ENCODE assay signal across 24 cellular contexts in the genomic region with DNA sequence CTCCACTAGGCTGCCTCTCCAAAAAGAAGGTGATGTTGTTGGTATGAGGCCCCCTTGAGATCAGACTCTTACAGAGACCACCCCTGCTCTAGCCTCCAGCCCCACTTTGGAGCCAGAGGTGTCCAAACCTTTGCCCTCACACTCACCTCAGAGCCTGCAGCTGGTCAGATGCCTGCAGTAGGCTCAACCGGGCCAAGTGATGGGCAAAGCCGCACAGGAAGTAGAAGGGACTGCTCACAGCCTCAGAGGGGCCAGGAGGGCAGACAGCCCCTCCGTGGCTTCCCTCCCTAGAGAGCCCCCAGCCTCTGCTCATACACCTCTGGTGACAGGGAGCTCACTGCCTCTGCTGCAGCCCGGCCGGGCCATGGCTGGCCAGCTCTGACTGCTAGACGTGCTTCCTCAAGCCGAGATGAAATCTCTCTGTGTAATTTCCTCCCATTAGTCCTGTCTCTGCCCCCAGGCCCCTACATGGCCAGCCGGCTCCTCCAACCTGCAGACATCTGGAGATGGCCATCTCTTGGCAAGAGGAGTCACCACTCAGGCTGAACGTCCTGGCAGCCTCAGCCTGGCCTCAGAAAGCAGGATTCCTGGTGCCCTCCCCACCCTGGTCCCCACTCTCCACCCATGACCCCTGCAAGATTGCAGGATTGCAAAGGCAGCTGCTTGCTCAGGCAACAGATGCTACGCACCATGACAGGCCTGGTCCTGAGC. TPM values are rescaled to one million over a fixed set of nuclear protein-coding genes. Genes with fewer than 3 reads are reported as not detected.
DNase-seq lines count a peak whose midpoint lies in the region; ATAC-seq and TF ChIP-seq lines count a peak whose summit lies in the region.
"Had no signal": no experiment of that assay in that cellular context is flagged by ENCODE, and none has a peak within 500 bp of the region (broad histone marks: within the 10 kb centered on the region; RNA-seq: fewer than 3 reads in every experiment).

No MANE protein-coding gene starts in this region.

- CTCF ChIA-PET in activated CD4-positive, alpha-beta memory T cell treated with anti-CD3 and anti-CD28 coated beads for 36 hours (lab: Charles Lee): interaction anchor here (0.8 to 1.8 kb wide), 5 partner anchors 22 to 109 kb away, joined by 3 to 9 read pairs (median 3); no protein-coding TSS in a partner anchor
- CTCF ChIA-PET in activated CD4-positive, alpha-beta memory T cell treated with anti-CD3 and anti-CD28 coated beads, Interleukin-2, amount 10 ng/mL, durations not matched to agents 7 days and 5 days (lab: Charles Lee): interaction anchor here (1.8 kb wide), 1 partner anchor 67 kb away, joined by 9 read pairs; no protein-coding TSS in a partner anchor
- CTCF ChIA-PET in CD8-positive, alpha-beta T cell (lab: Charles Lee): interaction anchor here (1.1 kb wide), 3 partner anchors 8 to 39 kb away, joined by 3 to 4 read pairs (median 3); no protein-coding TSS in a partner anchor
- CTCF ChIA-PET in naive thymus-derived CD4-positive, alpha-beta T cell (lab: Charles Lee): interaction anchor here (0.9 to 1.3 kb wide), 3 partner anchors 28 to 39 kb away, joined by 3 to 4 read pairs (median 3); no protein-coding TSS in a partner anchor
- CTCF ChIA-PET in Caco-2 (lab: Charles Lee): no interaction called here

- no peaks in the 10 kb centered on the region for H3K9me3 Mint-ChIP-seq in activated CD4-positive, alpha-beta memory T cell treated with anti-CD3 and anti-CD28 coated beads for 36 hours
- no peaks in the 10 kb centered on the region for H3K9me3 Mint-ChIP-seq in activated CD4-positive, alpha-beta memory T cell treated with anti-CD3 and anti-CD28 coated beads, Interleukin-2, amount 10 ng/mL, durations not matched to agents 7 days and 5 days
- H3K9me3 Mint-ChIP-seq in CD8-positive, alpha-beta T cell: no peaks in the 10 kb centered on the region
- H3K9me3 Mint-ChIP-seq in naive thymus-derived CD4-positive, alpha-beta T cell: no peaks in the 10 kb centered on the region
- H3K9me3 Mint-ChIP-seq in effector memory CD8-positive, alpha-beta T cell: no peaks in the 10 kb centered on the region
- H3K9me3 Mint-ChIP-seq in Caco-2 (ENCODE audit: unreplicated experiment): no peaks in the 10 kb centered on the region
- H3K9me3 Mint-ChIP-seq: activated naive CD4-positive, alpha-beta T cell treated with anti-CD3 and anti-CD28 coated beads for 36 hours; dendritic cell treated with granulocyte-macrophage colony-stimulating factor and Interleukin-4, amounts not matched to agents 40 ng/mL and 50 ng/mL, for 4 days had no signal

- no peaks in the 10 kb centered on the region for H3K27me3 ChIP-seq in CD8-positive, alpha-beta T cell (ENCODE audit: insufficient read depth, low read length)
- no peaks in the 10 kb centered on the region for H3K27me3 ChIP-seq in naive thymus-derived CD4-positive, alpha-beta T cell (ENCODE audit: control insufficient read depth in 2 of 2, insufficient read depth in 2 of 2, low read length in 2 of 2)
- H3K27me3 ChIP-seq in brain microvascular endothelial cell (replicated peaks) (no peaks in the 10 kb centered on the region), Caco-2 (replicated peaks; ENCODE audit: control insufficient read depth, insufficient read depth, low read length) (no peaks in the 10 kb centered on the region)
- H3K27me3 ChIP-seq: ascending aorta had no signal

- H3K27ac ChIP-seq in CD8-positive, alpha-beta T cell (ENCODE audit: low read depth, low read length): no peak overlapping the region
- H3K27ac ChIP-seq in naive thymus-derived CD4-positive, alpha-beta T cell (ENCODE audit: low read depth, low read length): peak overlapping the region; percentile 6
- H3K27ac ChIP-seq in brain microvascular endothelial cell: no peak overlapping the region
- H3K27ac ChIP-seq: ascending aorta, lower lobe of right lung had no signal

- no peak overlapping the region for H3K4me3 Mint-ChIP-seq in activated CD4-positive, alpha-beta memory T cell treated with anti-CD3 and anti-CD28 coated beads for 36 hours
- no peak overlapping the region for H3K4me3 Mint-ChIP-seq in activated CD4-positive, alpha-beta memory T cell treated with anti-CD3 and anti-CD28 coated beads, Interleukin-2, amount 10 ng/mL, durations not matched to agents 7 days and 5 days
- H3K4me3 Mint-ChIP-seq in CD8-positive, alpha-beta T cell: no peak overlapping the region
- H3K4me3 Mint-ChIP-seq in naive thymus-derived CD4-positive, alpha-beta T cell: peak overlapping the region in 6 of 10 donors; percentile 28 to 84 (median 52)
- H3K4me3 Mint-ChIP-seq in effector memory CD8-positive, alpha-beta T cell: peak overlapping the region in 1 of 2 donors; percentile 6
- no peak overlapping the region for H3K4me3 Mint-ChIP-seq in Caco-2 (ENCODE audit: unreplicated experiment)
- H3K4me3 Mint-ChIP-seq: activated naive CD4-positive, alpha-beta T cell treated with anti-CD3 and anti-CD28 coated beads for 36 hours; dendritic cell treated with granulocyte-macrophage colony-stimulating factor and Interleukin-4, amounts not matched to agents 40 ng/mL and 50 ng/mL, for 4 days had no signal

- no TSS peak for BruUV-seq in Caco-2 (replicated peaks; lab: Mats Ljungman, UMichigan)

- no peaks in the 10 kb centered on the region for H3K36me3 Mint-ChIP-seq in activated CD4-positive, alpha-beta memory T cell treated with anti-CD3 and anti-CD28 coated beads for 36 hours
- H3K36me3 Mint-ChIP-seq in activated CD4-positive, alpha-beta memory T cell treated with anti-CD3 and anti-CD28 coated beads, Interleukin-2, amount 10 ng/mL, durations not matched to agents 7 days and 5 days (ENCODE audit: low read depth): no peaks in the 10 kb centered on the region
- H3K36me3 Mint-ChIP-seq in CD8-positive, alpha-beta T cell: no peaks in the 10 kb centered on the region
- H3K36me3 Mint-ChIP-seq in naive thymus-derived CD4-positive, alpha-beta T cell: peaks cover 0 to 2% (median 0%) of the 10 kb centered on the region in 5 donors
- H3K36me3 Mint-ChIP-seq in effector memory CD8-positive, alpha-beta T cell (ENCODE audit: insufficient read depth): peaks cover 22% of the 10 kb centered on the region
- no peaks in the 10 kb centered on the region for H3K36me3 Mint-ChIP-seq in Caco-2 (ENCODE audit: insufficient read depth, unreplicated experiment)

- peak overlapping the region; percentile 25 for H3K27ac Mint-ChIP-seq in activated CD4-positive, alpha-beta memory T cell treated with anti-CD3 and anti-CD28 coated beads for 36 hours
- H3K27ac Mint-ChIP-seq in activated CD4-positive, alpha-beta memory T cell treated with anti-CD3 and anti-CD28 coated beads, Interleukin-2, amount 10 ng/mL, durations not matched to agents 7 days and 5 days: no peak overlapping the region
- H3K27ac Mint-ChIP-seq in CD8-positive, alpha-beta T cell: peak overlapping the region; percentile 94
- peak overlapping the region in 8 of 9 donors; percentile 51 to 98 (median 86) for H3K27ac Mint-ChIP-seq in naive thymus-derived CD4-positive, alpha-beta T cell
- peak overlapping the region in 1 of 2 donors; percentile 29 for H3K27ac Mint-ChIP-seq in effector memory CD8-positive, alpha-beta T cell
- H3K27ac Mint-ChIP-seq in Caco-2 (ENCODE audit: unreplicated experiment): no peak overlapping the region
- H3K27ac Mint-ChIP-seq: dendritic cell treated with granulocyte-macrophage colony-stimulating factor and Interleukin-4, amounts not matched to agents 40 ng/mL and 50 ng/mL, for 4 days had no signal

- peaks cover 90% of the 10 kb centered on the region for H3K4me1 ChIP-seq in CD8-positive, alpha-beta T cell (ENCODE audit: insufficient read depth, low read length)
- peaks cover 60 to 88% of the 10 kb centered on the region in 2 donors for H3K4me1 ChIP-seq in naive thymus-derived CD4-positive, alpha-beta T cell (ENCODE audit: control insufficient read depth in 2 of 2, insufficient read depth in 2 of 2, low read length in 2 of 2)
- H3K4me1 ChIP-seq in Caco-2: no peaks in the 10 kb centered on the region; the same call in 1 of the 2 replicates
- H3K4me1 ChIP-seq: ascending aorta, lower lobe of right lung had no signal

- in situ Hi-C loops in brain microvascular endothelial cell (cut with HindIII; ENCODE audit: low pct_ligation_motif_present, low sequenced_read_pairs): no loop called here

- POLR2A ChIA-PET in activated CD4-positive, alpha-beta memory T cell treated with anti-CD3 and anti-CD28 coated beads for 36 hours (lab: Charles Lee): interaction anchor here (0.6 kb wide), 1 partner anchor 37 kb away, joined by 3 read pairs; no protein-coding TSS in a partner anchor
- POLR2A ChIA-PET in activated CD4-positive, alpha-beta memory T cell treated with anti-CD3 and anti-CD28 coated beads, Interleukin-2, amount 10 ng/mL, durations not matched to agents 7 days and 5 days (lab: Charles Lee): no interaction called here
- POLR2A ChIA-PET in CD8-positive, alpha-beta T cell (lab: Charles Lee): interaction anchor here (0.7 to 1.2 kb wide), 3 partner anchors 38 to 69 kb away, joined by 3 to 4 read pairs (median 3); no protein-coding TSS in a partner anchor
- POLR2A ChIA-PET in naive thymus-derived CD4-positive, alpha-beta T cell (lab: Charles Lee): interaction anchor here (0.6 to 2.5 kb wide), 4 partner anchors 29 to 55 kb away, joined by 3 to 8 read pairs (median 6); no protein-coding TSS in a partner anchor
- POLR2A ChIA-PET in Caco-2 (lab: Charles Lee): no interaction called here

- no peak for ATAC-seq in CD8-positive, alpha-beta T cell
- peak; percentile 68 for ATAC-seq in SK-N-SH treated with all-trans-retinoic acid at 6 μM for 48 hours
- ATAC-seq in naive thymus-derived CD4-positive, alpha-beta T cell: no peak
- no peak for ATAC-seq in effector memory CD8-positive, alpha-beta T cell (replicated peaks)
- ATAC-seq: lower lobe of right lung had no signal

- no peak overlapping the region for H3K4me3 ChIP-seq in CD8-positive, alpha-beta T cell (ENCODE audit: low read depth, low read length)
- H3K4me3 ChIP-seq in naive thymus-derived CD4-positive, alpha-beta T cell (ENCODE audit: low read length): no peak overlapping the region
- H3K4me3 ChIP-seq in brain microvascular endothelial cell (ENCODE audit: low read depth, low read length) (no peak overlapping the region), Caco-2 (ENCODE audit: low read depth, low read length) (no peak overlapping the region)
- H3K4me3 ChIP-seq: ascending aorta, lower lobe of right lung had no signal

- no peak for TF ChIP-seq CTCF in CD8-positive, alpha-beta T cell (IDR thresholded peaks at IDR 0.05)
- TF ChIP-seq CTCF in brain microvascular endothelial cell (IDR thresholded peaks at IDR 0.05; ENCODE audit: low read depth, low read length, missing control alignments) (no peak), Caco-2 (IDR thresholded peaks at IDR 0.05; ENCODE audit: insufficient read depth in 1 of 2, low read depth in 1 of 2, low read length in 1 of 2, severe bottlenecking in 1 of 2, unreplicated experiment in 1 of 2) (no peak)

- no peak for DNase-seq in activated CD4-positive, alpha-beta memory T cell treated with anti-CD3 and anti-CD28 coated beads for 36 hours
- DNase-seq in activated CD4-positive, alpha-beta memory T cell treated with anti-CD3 and anti-CD28 coated beads, Interleukin-2, amount 10 ng/mL, durations not matched to agents 7 days and 5 days: no peak
- DNase-seq in CD8-positive, alpha-beta T cell: no peak
- no peak for DNase-seq in naive thymus-derived CD4-positive, alpha-beta T cell
- DNase-seq in brain microvascular endothelial cell: no peak
- DNase-seq in effector memory CD8-positive, alpha-beta T cell: no peak
- DNase-seq in Caco-2: no peak
- DNase-seq: activated CD4-positive, CD25-positive, alpha-beta regulatory T cell; activated naive CD4-positive, alpha-beta T cell treated with anti-CD3 and anti-CD28 coated beads for 36 hours; AML-193; Calu3; central memory CD4-positive, alpha-beta T cell; H7; lower lobe of right lung; NCI-H1105; NCI-H2081; NCI-H345; NCI-H82; retina; substantia nigra; T1000 had no signal

- peaks cover 69% of the 10 kb centered on the region for H3K4me1 Mint-ChIP-seq in activated CD4-positive, alpha-beta memory T cell treated with anti-CD3 and anti-CD28 coated beads for 36 hours (ENCODE audit: low read depth)
- peaks cover 50% of the 10 kb centered on the region for H3K4me1 Mint-ChIP-seq in activated CD4-positive, alpha-beta memory T cell treated with anti-CD3 and anti-CD28 coated beads, Interleukin-2, amount 10 ng/mL, durations not matched to agents 7 days and 5 days
- peaks cover 82% of the 10 kb centered on the region for H3K4me1 Mint-ChIP-seq in CD8-positive, alpha-beta T cell (ENCODE audit: low read depth)
- peaks cover 51 to 98% (median 85%) of the 10 kb centered on the region in 7 donors for H3K4me1 Mint-ChIP-seq in naive thymus-derived CD4-positive, alpha-beta T cell
- H3K4me1 Mint-ChIP-seq in effector memory CD8-positive, alpha-beta T cell (ENCODE audit: low read depth in 2 of 2): peaks cover 47 to 49% of the 10 kb centered on the region in 2 donors
- no peaks in the 10 kb centered on the region for H3K4me1 Mint-ChIP-seq in Caco-2 (ENCODE audit: low read depth, unreplicated experiment)

- peaks cover 4% of the 10 kb centered on the region for H3K27me3 Mint-ChIP-seq in activated CD4-positive, alpha-beta memory T cell treated with anti-CD3 and anti-CD28 coated beads for 36 hours
- H3K27me3 Mint-ChIP-seq in activated CD4-positive, alpha-beta memory T cell treated with anti-CD3 and anti-CD28 coated beads, Interleukin-2, amount 10 ng/mL, durations not matched to agents 7 days and 5 days: peaks cover 59% of the 10 kb centered on the region
- H3K27me3 Mint-ChIP-seq in CD8-positive, alpha-beta T cell (ENCODE audit: low read depth): no peaks in the 10 kb centered on the region
- peaks cover 0 to 19% (median 0%) of the 10 kb centered on the region in 5 donors for H3K27me3 Mint-ChIP-seq in naive thymus-derived CD4-positive, alpha-beta T cell
- no peaks in the 10 kb centered on the region for H3K27me3 Mint-ChIP-seq in effector memory CD8-positive, alpha-beta T cell
- H3K27me3 Mint-ChIP-seq in Caco-2 (ENCODE audit: insufficient read depth, unreplicated experiment): no peaks in the 10 kb centered on the region

- intact Hi-C loops in activated CD4-positive, alpha-beta memory T cell treated with anti-CD3 and anti-CD28 coated beads for 36 hours (cut with micrococcal nuclease): no loop called here
- intact Hi-C loops in CD8-positive, alpha-beta T cell (cut with DNase I, micrococcal nuclease): no loop called here
- intact Hi-C loops in naive thymus-derived CD4-positive, alpha-beta T cell (cut with micrococcal nuclease): no loop called here
- intact Hi-C loops in Caco-2 (cut with micrococcal nuclease; ENCODE audit: unreplicated experiment): loop anchor here (1.0 kb wide), 1 partner anchor 7 kb away; a partner anchor contains a TSS

- H3K9me3 ChIP-seq in CD8-positive, alpha-beta T cell (ENCODE audit: low read length): no peaks in the 10 kb centered on the region
- H3K9me3 ChIP-seq in naive thymus-derived CD4-positive, alpha-beta T cell (ENCODE audit: control insufficient read depth in 2 of 3, low read length in 3 of 3): no peaks in the 10 kb centered on the region
- no peaks in the 10 kb centered on the region for H3K9me3 ChIP-seq in Caco-2
- H3K9me3 ChIP-seq: ascending aorta, lower lobe of right lung had no signal

- no peaks in the 10 kb centered on the region for H3K36me3 ChIP-seq in CD8-positive, alpha-beta T cell (ENCODE audit: insufficient read depth, low read length)
- no peaks in the 10 kb centered on the region for H3K36me3 ChIP-seq in naive thymus-derived CD4-positive, alpha-beta T cell (ENCODE audit: control insufficient read depth in 2 of 3, insufficient read depth in 3 of 3, low read length in 3 of 3)
- H3K36me3 ChIP-seq in brain microvascular endothelial cell (replicated peaks): no peaks in the 10 kb centered on the region
- H3K36me3 ChIP-seq in Caco-2 (ENCODE audit: control insufficient read depth, insufficient read depth, low read length): no peaks in the 10 kb centered on the region
- H3K36me3 ChIP-seq: ascending aorta, lower lobe of right lung had no signal

RNA-seq across cellular contexts. Expression of a gene that starts 7.3 kb away (rescaled TPM):
- 10 to 100 TPM; 59.3 to 65.6 TPM for total RNA-seq in activated CD4-positive, alpha-beta memory T cell treated with anti-CD3 and anti-CD28 coated beads for 36 hours
- 10 to 100 TPM; 19.2 to 21.9 TPM for total RNA-seq in activated CD4-positive, alpha-beta memory T cell treated with anti-CD3 and anti-CD28 coated beads, Interleukin-2, amount 10 ng/mL, durations not matched to agents 7 days and 5 days
- total RNA-seq in CD8-positive, alpha-beta T cell: 100 to 1,000 TPM; 517 to 538 TPM
- total RNA-seq in naive thymus-derived CD4-positive, alpha-beta T cell: 1,000 to 10,000 TPM in 2 of 5 experiments, 100 to 1,000 TPM in 3; 203 to 1,066 (median 643) TPM
- polyA plus RNA-seq in naive thymus-derived CD4-positive, alpha-beta T cell: 100 to 1,000 TPM; 356 to 560 TPM
- 36.2 and 36.5 TPM in 2 replicates for total RNA-seq in Caco-2 (2022)

Comparison
In these comparisons a context has a peak if more than half of its experiments do, and no peak if none do; other contexts are left out.
1. H3K27ac Mint-ChIP-seq: peak in activated CD4-positive, alpha-beta memory T cell treated with anti-CD3 and anti-CD28 coated beads for 36 hours (single experiment), CD8-positive, alpha-beta T cell (single experiment) and naive thymus-derived CD4-positive, alpha-beta T cell (8 of 9); none in activated CD4-positive, alpha-beta memory T cell treated with anti-CD3 and anti-CD28 coated beads, Interleukin-2, amount 10 ng/mL, durations not matched to agents 7 days and 5 days (single experiment) and Caco-2 (single experiment).
2. POLR2A ChIA-PET loops: an anchor here in activated CD4-positive, alpha-beta memory T cell treated with anti-CD3 and anti-CD28 coated beads for 36 hours (0.6 kb wide), CD8-positive, alpha-beta T cell (0.7 to 1.2 kb wide) and naive thymus-derived CD4-positive, alpha-beta T cell (0.6 to 2.5 kb wide); none called in activated CD4-positive, alpha-beta memory T cell treated with anti-CD3 and anti-CD28 coated beads, Interleukin-2, amount 10 ng/mL, durations not matched to agents 7 days and 5 days and Caco-2.
3. H3K4me3 Mint-ChIP-seq: peak in naive thymus-derived CD4-positive, alpha-beta T cell (6 of 10); none in activated CD4-positive, alpha-beta memory T cell treated with anti-CD3 and anti-CD28 coated beads for 36 hours (single experiment), activated CD4-positive, alpha-beta memory T cell treated with anti-CD3 and anti-CD28 coated beads, Interleukin-2, amount 10 ng/mL, durations not matched to agents 7 days and 5 days (single experiment), CD8-positive, alpha-beta T cell (single experiment) and Caco-2 (single experiment).